Comparison of ENCODE assay signal across 1 cellular context in the genomic region with DNA sequence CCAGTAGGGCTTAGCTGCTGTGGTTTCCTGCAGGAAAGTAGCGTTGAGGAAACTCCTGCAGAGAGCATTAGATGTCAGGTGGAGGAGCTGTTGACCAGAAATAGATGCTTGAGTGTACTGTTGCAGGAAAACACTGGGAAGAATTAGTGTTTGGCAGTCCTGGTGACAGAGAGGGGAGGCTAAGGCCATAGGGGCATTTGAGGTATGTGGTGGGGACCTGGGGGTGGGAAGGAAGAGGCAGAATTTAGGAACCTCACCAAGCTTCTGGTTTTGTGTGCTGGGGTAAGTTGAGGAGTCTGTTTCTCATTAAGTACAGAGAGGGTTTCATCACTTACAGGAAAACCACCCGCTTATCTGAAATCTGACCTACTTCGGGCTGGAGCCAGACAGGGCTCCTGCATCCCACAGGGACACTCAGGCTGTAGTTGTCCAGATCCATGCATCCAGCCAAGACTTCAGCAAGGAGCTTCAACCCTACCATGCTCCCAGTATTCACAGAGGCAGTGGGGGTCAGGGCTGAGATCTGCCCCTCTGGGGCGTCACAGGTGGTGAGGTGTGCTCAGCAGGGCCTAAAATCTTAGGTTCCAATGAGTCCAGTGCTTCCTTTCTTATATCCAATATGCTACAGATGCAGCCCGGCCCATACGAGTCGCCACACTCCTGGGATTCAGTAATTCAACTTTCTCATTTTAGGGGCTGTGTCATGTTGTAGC.
TF ChIP-seq lines count a peak whose summit lies in the region.

No MANE protein-coding gene starts in this region.

TF ChIP-seq in GM12878, 131 proteins besides CTCF, POLR2A, EP300 and RAD21:
- TF ChIP-seq DPF2 (IDR thresholded peaks at IDR 0.05) = no peak
- TF ChIP-seq, protein P1, sequence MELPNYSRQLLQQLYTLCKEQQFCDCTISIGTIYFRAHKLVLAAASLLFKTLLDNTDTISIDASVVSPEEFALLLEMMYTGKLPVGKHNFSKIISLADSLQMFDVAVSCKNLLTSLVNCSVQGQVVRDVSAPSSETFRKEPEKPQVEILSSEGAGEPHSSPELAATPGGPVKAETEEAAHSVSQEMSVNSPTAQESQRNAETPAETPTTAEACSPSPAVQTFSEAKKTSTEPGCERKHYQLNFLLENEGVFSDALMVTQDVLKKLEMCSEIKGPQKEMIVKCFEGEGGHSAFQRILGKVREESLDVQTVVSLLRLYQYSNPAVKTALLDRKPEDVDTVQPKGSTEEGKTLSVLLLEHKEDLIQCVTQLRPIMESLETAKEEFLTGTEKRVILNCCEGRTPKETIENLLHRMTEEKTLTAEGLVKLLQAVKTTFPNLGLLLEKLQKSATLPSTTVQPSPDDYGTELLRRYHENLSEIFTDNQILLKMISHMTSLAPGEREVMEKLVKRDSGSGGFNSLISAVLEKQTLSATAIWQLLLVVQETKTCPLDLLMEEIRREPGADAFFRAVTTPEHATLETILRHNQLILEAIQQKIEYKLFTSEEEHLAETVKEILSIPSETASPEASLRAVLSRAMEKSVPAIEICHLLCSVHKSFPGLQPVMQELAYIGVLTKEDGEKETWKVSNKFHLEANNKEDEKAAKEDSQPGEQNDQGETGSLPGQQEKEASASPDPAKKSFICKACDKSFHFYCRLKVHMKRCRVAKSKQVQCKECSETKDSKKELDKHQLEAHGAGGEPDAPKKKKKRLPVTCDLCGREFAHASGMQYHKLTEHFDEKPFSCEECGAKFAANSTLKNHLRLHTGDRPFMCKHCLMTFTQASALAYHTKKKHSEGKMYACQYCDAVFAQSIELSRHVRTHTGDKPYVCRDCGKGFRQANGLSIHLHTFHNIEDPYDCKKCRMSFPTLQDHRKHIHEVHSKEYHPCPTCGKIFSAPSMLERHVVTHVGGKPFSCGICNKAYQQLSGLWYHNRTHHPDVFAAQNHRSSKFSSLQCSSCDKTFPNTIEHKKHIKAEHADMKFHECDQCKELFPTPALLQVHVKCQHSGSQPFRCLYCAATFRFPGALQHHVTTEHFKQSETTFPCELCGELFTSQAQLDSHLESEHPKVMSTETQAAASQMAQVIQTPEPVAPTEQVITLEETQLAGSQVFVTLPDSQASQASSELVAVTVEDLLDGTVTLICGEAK (IDR thresholded peaks at IDR 0.05; ENCODE audit: borderline replicate concordance) = no peak
- TF ChIP-seq SRF (IDR thresholded peaks at IDR 0.05; ENCODE audit: low read depth in 2 of 2, low read length in 2 of 2) = no peak
- no peak for TF ChIP-seq CREB1 (IDR thresholded peaks at IDR 0.05; ENCODE audit: low read depth)
- TF ChIP-seq, protein P2, sequence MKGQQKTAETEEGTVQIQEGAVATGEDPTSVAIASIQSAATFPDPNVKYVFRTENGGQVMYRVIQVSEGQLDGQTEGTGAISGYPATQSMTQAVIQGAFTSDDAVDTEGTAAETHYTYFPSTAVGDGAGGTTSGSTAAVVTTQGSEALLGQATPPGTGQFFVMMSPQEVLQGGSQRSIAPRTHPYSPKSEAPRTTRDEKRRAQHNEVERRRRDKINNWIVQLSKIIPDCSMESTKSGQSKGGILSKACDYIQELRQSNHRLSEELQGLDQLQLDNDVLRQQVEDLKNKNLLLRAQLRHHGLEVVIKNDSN (IDR thresholded peaks at IDR 0.05; ENCODE audit: borderline replicate concordance, extremely low read length, insufficient read depth, low read depth, low read length) = no peak
- TF ChIP-seq, protein P3, sequence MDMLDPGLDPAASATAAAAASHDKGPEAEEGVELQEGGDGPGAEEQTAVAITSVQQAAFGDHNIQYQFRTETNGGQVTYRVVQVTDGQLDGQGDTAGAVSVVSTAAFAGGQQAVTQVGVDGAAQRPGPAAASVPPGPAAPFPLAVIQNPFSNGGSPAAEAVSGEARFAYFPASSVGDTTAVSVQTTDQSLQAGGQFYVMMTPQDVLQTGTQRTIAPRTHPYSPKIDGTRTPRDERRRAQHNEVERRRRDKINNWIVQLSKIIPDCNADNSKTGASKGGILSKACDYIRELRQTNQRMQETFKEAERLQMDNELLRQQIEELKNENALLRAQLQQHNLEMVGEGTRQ (IDR thresholded peaks at IDR 0.05; ENCODE audit: borderline replicate concordance, low read depth, low read length) = no peak
- peak; percentile 27; the same call in 1 of the 2 replicates for TF ChIP-seq SMAD5 (IDR thresholded peaks at IDR 0.05; ENCODE audit: low read depth)
